ENCODE assay signal across 11 cellular contexts in genomic region chr2:238523158-238524110, GRCh38.
DNase-seq lines count a peak whose midpoint lies in the region; ATAC-seq and TF ChIP-seq lines count a peak whose summit lies in the region.
"Had no signal": no experiment of that assay in that cellular context is flagged by ENCODE, and none has a peak within 500 bp of the region (broad histone marks: within the 10 kb centered on the region; RNA-seq: fewer than 3 reads in every experiment).

No MANE protein-coding gene starts in this region.

- H3K4me2 ChIP-seq in BLaER1 treated with 17β-estradiol and CSF1 and Interleukin-3, amounts not matched to agents 10 nM and 100 nM = peak overlapping the region; percentile 49 to 94 (median 88)
- H3K4me2 ChIP-seq in fibroblast of lung (ENCODE audit: extremely low read depth, insufficient read depth, low read length) = peak overlapping the region; percentile 8

- no peak overlapping the region for H2AFZ ChIP-seq in fibroblast of lung (ENCODE audit: low read length)
- peak overlapping the region; percentile 8 for H2AFZ ChIP-seq in neuron (ENCODE audit: low read depth, low read length)
- H2AFZ ChIP-seq: parathyroid adenoma had no signal

- H3K79me2 ChIP-seq in fibroblast of lung (ENCODE audit: control insufficient read depth, insufficient read depth, low read length) = no peaks in the 10 kb centered on the region
- H3K79me2 ChIP-seq: parathyroid adenoma had no signal

- H3K9me3 ChIP-seq in BLaER1 treated with 17β-estradiol and CSF1 and Interleukin-3, amounts not matched to agents 10 nM and 100 nM (replicated peaks in 1 of 11) = peaks cover 15 to 33% (median 27%) of the 10 kb centered on the region in 11 experiments
- H3K9me3 ChIP-seq in fibroblast of lung (ENCODE audit: control insufficient read depth, insufficient read depth, low read depth, low read length) = no peaks in the 10 kb centered on the region
- peaks cover 8% of the 10 kb centered on the region for H3K9me3 ChIP-seq in neuron (ENCODE audit: low read length)

- ATAC-seq in GM19324 (IDR thresholded peaks at IDR 0.05; ENCODE audit: low FRiP score, unreplicated experiment) (no peak), HG03571 (IDR thresholded peaks at IDR 0.05; ENCODE audit: unreplicated experiment) (no peak), GM21825 (IDR thresholded peaks at IDR 0.05; ENCODE audit: unreplicated experiment) (no peak)

- DNase-seq in NOMO-1 (lab: John Stamatoyannopoulos, UW; ENCODE audit: unreplicated experiment in 2 of 2) (peak; percentile 39 to 46), fibroblast of lung (ENCODE audit: low read depth in 2 of 2) (peak; percentile 39 to 66), dedifferentiated amniotic fluid mesenchymal stem cell (ENCODE audit: extremely low spot score) (no peak)
- DNase-seq: activated naive CD4-positive, alpha-beta T cell treated with Interleukin-2 at 50 U/mL for 16 hours; heart right ventricle had no signal

- peak overlapping the region in 7 of 11 experiments; percentile 23 to 61 (median 50); a peak in 11 of 22 replicates for H3K9ac ChIP-seq in BLaER1 treated with 17β-estradiol and CSF1 and Interleukin-3, amounts not matched to agents 10 nM and 100 nM
- no peak overlapping the region for H3K9ac ChIP-seq in fibroblast of lung (ENCODE audit: insufficient read depth, low read length)
- H3K9ac ChIP-seq: parathyroid adenoma had no signal

- H3K4me1 ChIP-seq in BLaER1 treated with 17β-estradiol and CSF1 and Interleukin-3, amounts not matched to agents 10 nM and 100 nM = peaks cover 37 to 70% (median 62%) of the 10 kb centered on the region in 10 experiments
- H3K4me1 ChIP-seq in fibroblast of lung (ENCODE audit: control insufficient read depth, extremely low read depth, insufficient read depth, low read length) (peaks cover 6% of the 10 kb centered on the region), neuron (ENCODE audit: insufficient read depth, low read length) (peaks cover 6% of the 10 kb centered on the region)
- H3K4me1 ChIP-seq: heart right ventricle, parathyroid adenoma had no signal

- H3K27me3 ChIP-seq in BLaER1 treated with 17β-estradiol and CSF1 and Interleukin-3, amounts not matched to agents 10 nM and 100 nM = peaks cover 0 to 20% (median 0%) of the 10 kb centered on the region in 11 experiments; a peak in 4 of 22 replicates
- H3K27me3 ChIP-seq in fibroblast of lung (ENCODE audit: control insufficient read depth, insufficient read depth, low read length) = no peaks in the 10 kb centered on the region
- H3K27me3 ChIP-seq in neuron (ENCODE audit: insufficient read depth, low read length) = no peaks in the 10 kb centered on the region

- H3K4me3 ChIP-seq in BLaER1 treated with 17β-estradiol and CSF1 and Interleukin-3, amounts not matched to agents 10 nM and 100 nM = no peak overlapping the region; a peak in 1 of 20 replicates
- H3K4me3 ChIP-seq in fibroblast of lung (replicated peaks in 1 of 4; ENCODE audit: control extremely low read depth in 1 of 4, insufficient read depth in 1 of 4, low read depth in 3 of 4, low read length in 4 of 4) = no peak overlapping the region
- no peak overlapping the region for H3K4me3 ChIP-seq in neuron (ENCODE audit: low read length)
- H3K4me3 ChIP-seq: heart right ventricle had no signal

- peak overlapping the region in 6 of 11 experiments; percentile 38 to 66 (median 55); a peak in 12 of 22 replicates for H3K27ac ChIP-seq in BLaER1 treated with 17β-estradiol and CSF1 and Interleukin-3, amounts not matched to agents 10 nM and 100 nM
- peak overlapping the region; percentile 32 for H3K27ac ChIP-seq in fibroblast of lung (ENCODE audit: insufficient read depth, low read length)
- H3K27ac ChIP-seq: heart right ventricle, parathyroid adenoma had no signal

- peaks cover 0 to 6% (median 0%) of the 10 kb centered on the region in 11 experiments; a peak in 1 of 22 replicates for H3K36me3 ChIP-seq in BLaER1 treated with 17β-estradiol and CSF1 and Interleukin-3, amounts not matched to agents 10 nM and 100 nM
- no peaks in the 10 kb centered on the region for H3K36me3 ChIP-seq in fibroblast of lung (ENCODE audit: control insufficient read depth, insufficient read depth, low read length)
- H3K36me3 ChIP-seq in neuron (ENCODE audit: insufficient read depth, low read length) = no peaks in the 10 kb centered on the region
- H3K36me3 ChIP-seq: heart right ventricle had no signal

- TF ChIP-seq CTCF in fibroblast of lung (conservative IDR thresholded peaks at IDR 0.05 in 1 of 2, IDR thresholded peaks at IDR 0.05 in 1 of 2; ENCODE audit: low read depth in 1 of 2, low read length in 2 of 2) = peak; percentile 25 to 28

- no peaks in the 10 kb centered on the region for H4K20me1 ChIP-seq in BLaER1 treated with 17β-estradiol and CSF1 and Interleukin-3, amounts not matched to agents 10 nM and 100 nM
- no peaks in the 10 kb centered on the region for H4K20me1 ChIP-seq in fibroblast of lung (ENCODE audit: control insufficient read depth, extremely low read depth, insufficient read depth, low read length)
